Comparison of ENCODE assay signal across 1 cellular context in the genomic region with DNA sequence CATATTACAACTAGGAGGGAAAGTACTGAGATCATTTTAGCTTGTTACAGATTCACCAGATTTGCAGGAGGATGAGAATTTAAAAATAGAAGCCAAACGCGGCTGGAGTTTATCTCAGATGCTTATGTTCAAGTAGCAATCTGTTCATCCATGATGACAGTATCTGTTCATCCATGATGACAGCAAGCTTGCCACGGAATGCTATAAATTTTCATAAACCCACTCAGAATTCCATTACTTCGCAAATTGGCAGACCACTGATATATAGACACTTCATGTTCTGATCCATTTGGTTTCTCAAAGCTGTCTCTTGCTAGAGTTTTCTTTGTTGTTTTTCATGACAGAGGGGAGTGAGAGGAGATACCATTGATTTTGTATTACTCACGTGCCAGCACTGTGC.
TF ChIP-seq lines count a peak whose summit lies in the region.

No MANE protein-coding gene starts in this region.

TF ChIP-seq in SK-N-SH treated with all-trans-retinoic acid at 6 μM for 48 hours, 23 proteins besides CTCF, POLR2A, EP300 and RAD21 (continued from another document):
- TF ChIP-seq, protein P1, sequence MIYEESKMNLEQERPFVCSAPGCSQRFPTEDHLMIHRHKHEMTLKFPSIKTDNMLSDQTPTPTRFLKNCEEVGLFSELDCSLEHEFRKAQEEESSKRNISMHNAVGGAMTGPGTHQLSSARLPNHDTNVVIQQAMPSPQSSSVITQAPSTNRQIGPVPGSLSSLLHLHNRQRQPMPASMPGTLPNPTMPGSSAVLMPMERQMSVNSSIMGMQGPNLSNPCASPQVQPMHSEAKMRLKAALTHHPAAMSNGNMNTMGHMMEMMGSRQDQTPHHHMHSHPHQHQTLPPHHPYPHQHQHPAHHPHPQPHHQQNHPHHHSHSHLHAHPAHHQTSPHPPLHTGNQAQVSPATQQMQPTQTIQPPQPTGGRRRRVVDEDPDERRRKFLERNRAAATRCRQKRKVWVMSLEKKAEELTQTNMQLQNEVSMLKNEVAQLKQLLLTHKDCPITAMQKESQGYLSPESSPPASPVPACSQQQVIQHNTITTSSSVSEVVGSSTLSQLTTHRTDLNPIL (CRISPR knock-in tag; IDR thresholded peaks at IDR 0.05; ENCODE audit: low read depth) = peak; percentile 94
- TF ChIP-seq, protein P2, sequence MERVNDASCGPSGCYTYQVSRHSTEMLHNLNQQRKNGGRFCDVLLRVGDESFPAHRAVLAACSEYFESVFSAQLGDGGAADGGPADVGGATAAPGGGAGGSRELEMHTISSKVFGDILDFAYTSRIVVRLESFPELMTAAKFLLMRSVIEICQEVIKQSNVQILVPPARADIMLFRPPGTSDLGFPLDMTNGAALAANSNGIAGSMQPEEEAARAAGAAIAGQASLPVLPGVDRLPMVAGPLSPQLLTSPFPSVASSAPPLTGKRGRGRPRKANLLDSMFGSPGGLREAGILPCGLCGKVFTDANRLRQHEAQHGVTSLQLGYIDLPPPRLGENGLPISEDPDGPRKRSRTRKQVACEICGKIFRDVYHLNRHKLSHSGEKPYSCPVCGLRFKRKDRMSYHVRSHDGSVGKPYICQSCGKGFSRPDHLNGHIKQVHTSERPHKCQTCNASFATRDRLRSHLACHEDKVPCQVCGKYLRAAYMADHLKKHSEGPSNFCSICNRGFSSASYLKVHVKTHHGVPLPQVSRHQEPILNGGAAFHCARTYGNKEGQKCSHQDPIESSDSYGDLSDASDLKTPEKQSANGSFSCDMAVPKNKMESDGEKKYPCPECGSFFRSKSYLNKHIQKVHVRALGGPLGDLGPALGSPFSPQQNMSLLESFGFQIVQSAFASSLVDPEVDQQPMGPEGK (CRISPR knock-in tag; IDR thresholded peaks at IDR 0.05; ENCODE audit: borderline replicate concordance) = peak; percentile 63; the same call in 1 of the 2 replicates
